8 cellular contexts compared by ENCODE assay signal in the genomic region with DNA sequence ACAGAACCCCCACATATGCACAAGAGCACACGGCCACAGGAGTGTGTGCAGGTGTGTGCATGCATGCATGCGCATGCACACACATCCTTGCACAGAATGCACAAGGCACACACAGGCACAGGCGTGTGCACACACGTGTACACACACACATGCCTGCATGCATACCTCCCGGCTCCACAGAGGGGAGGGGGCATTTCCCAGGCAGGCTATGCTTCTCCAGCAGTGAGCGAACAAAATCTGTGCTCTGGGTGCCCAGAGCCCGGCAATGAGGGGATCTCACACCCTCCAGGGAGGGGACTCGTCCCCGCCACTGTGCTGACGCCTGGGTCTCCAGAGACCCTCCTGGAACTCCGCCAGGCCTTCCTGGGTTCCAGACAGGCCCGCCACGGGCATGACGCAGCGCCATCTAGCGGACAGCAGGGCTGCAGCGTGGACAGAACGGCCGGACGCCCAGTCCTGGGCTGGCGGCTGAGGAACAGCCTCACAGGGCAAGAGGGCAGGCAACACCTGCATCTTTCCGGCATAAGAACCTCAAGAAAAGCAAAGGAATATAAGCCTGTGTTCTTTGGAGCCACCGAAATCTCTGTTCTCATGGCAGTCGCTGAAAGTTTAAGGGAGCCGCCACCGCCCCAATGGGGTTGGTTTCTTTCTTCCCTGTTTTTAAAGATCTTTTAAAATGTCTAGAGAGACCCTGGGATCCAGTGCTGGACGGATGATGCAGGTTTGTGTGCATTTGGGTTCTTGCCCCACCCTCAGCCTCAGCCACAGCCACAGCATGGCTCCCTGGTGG.
DNase-seq lines count a peak whose midpoint lies in the region; ATAC-seq, FAIRE-seq and TF ChIP-seq lines count a peak whose summit lies in the region.

No MANE protein-coding gene starts in this region.

- no peak overlapping the region for H3K27ac ChIP-seq in CD8-positive, alpha-beta memory T cell (ENCODE audit: low read depth, low read length)
- H3K27ac ChIP-seq in SJSA1 (no peak overlapping the region), ascending aorta (no peak overlapping the region)

- no peaks in the 10 kb centered on the region for H3K36me3 ChIP-seq in CD8-positive, alpha-beta memory T cell (ENCODE audit: insufficient read depth, low read length)
- no peaks in the 10 kb centered on the region for H3K36me3 ChIP-seq in SJSA1
- no peaks in the 10 kb centered on the region for H3K36me3 ChIP-seq in ascending aorta

- no peaks in the 10 kb centered on the region for H3K4me1 ChIP-seq in CD8-positive, alpha-beta memory T cell (ENCODE audit: insufficient read depth, low read length)
- H3K4me1 ChIP-seq in SJSA1 (replicated peaks) = no peaks in the 10 kb centered on the region
- H3K4me1 ChIP-seq in ascending aorta = no peaks in the 10 kb centered on the region

- H3K36me3 Mint-ChIP-seq in CD8-positive, alpha-beta memory T cell = no peaks in the 10 kb centered on the region
- no peaks in the 10 kb centered on the region for H3K36me3 Mint-ChIP-seq in immature natural killer cell

- FAIRE-seq in HTR-8/SVneo (lab: Jason Lieb, UNC) = peak; percentile 42

- intact Hi-C loops in ascending aorta (cut with DNase I) = loop anchor here (2.0 kb wide), 1 partner anchor 257 kb away; a partner anchor contains a TSS

- H3K9me3 Mint-ChIP-seq in CD8-positive, alpha-beta memory T cell = no peaks in the 10 kb centered on the region
- no peaks in the 10 kb centered on the region for H3K9me3 Mint-ChIP-seq in immature natural killer cell

- H3K27me3 Mint-ChIP-seq in CD8-positive, alpha-beta memory T cell = peaks cover 10 to 22% of the 10 kb centered on the region in 2 donors
- H3K27me3 Mint-ChIP-seq in immature natural killer cell (ENCODE audit: low read depth in 3 of 3) = peaks cover 0 to 3% (median 2%) of the 10 kb centered on the region in 3 donors

- ATAC-seq in GM19035 (IDR thresholded peaks at IDR 0.05; ENCODE audit: unreplicated experiment) (no peak), HG03045 (IDR thresholded peaks at IDR 0.05; ENCODE audit: unreplicated experiment) (no peak)

- H3K4me1 Mint-ChIP-seq in CD8-positive, alpha-beta memory T cell = no peaks in the 10 kb centered on the region
- H3K4me1 Mint-ChIP-seq in immature natural killer cell = no peaks in the 10 kb centered on the region

- H3K9me3 ChIP-seq in CD8-positive, alpha-beta memory T cell (ENCODE audit: low read length) = no peaks in the 10 kb centered on the region
- no peaks in the 10 kb centered on the region for H3K9me3 ChIP-seq in SJSA1 (replicated peaks)
- no peaks in the 10 kb centered on the region for H3K9me3 ChIP-seq in ascending aorta

- H3K27ac Mint-ChIP-seq in CD8-positive, alpha-beta memory T cell = peak overlapping the region in 1 of 8 donors; percentile 61
- H3K27ac Mint-ChIP-seq in immature natural killer cell = no peak overlapping the region

- peak; percentile 26 to 66 (median 51) for TF ChIP-seq CTCF in ascending aorta (IDR thresholded peaks at IDR 0.05)

- DNase-seq in CD8-positive, alpha-beta memory T cell = peak in 3 of 5 donors; percentile 4 to 20 (median 19)
- peak; percentile 66 for DNase-seq in HTR-8/SVneo (ENCODE audit: insufficient read length, low spot score)
- DNase-seq in SJSA1 (ENCODE audit: low read depth in 1 of 2, low spot score in 2 of 2) = peak; percentile 37 to 63
- DNase-seq in ascending aorta (ENCODE audit: low spot score in 2 of 2) = no peak
- peak; percentile 8 to 24 (median 18) for DNase-seq in immature natural killer cell
- DNase-seq in stimulated activated CD4-positive, alpha-beta T cell treated with anti-CD3 and anti-CD28 coated beads, Interleukin-2, amount 100 ng/mL, for 24 hours = peak; percentile 57 to 71

- no peak overlapping the region for H3K4me3 Mint-ChIP-seq in CD8-positive, alpha-beta memory T cell
- no peak overlapping the region for H3K4me3 Mint-ChIP-seq in immature natural killer cell

- no peak overlapping the region for H3K4me3 ChIP-seq in CD8-positive, alpha-beta memory T cell (ENCODE audit: low read length)
- H3K4me3 ChIP-seq in SJSA1 (no peak overlapping the region), ascending aorta (no peak overlapping the region)

- H3K27me3 ChIP-seq in CD8-positive, alpha-beta memory T cell (ENCODE audit: insufficient read depth, low read length, poor library complexity, severe bottlenecking) = no peaks in the 10 kb centered on the region
- H3K27me3 ChIP-seq in SJSA1 (replicated peaks) = no peaks in the 10 kb centered on the region; the same call in 1 of the 2 replicates
- H3K27me3 ChIP-seq in ascending aorta = no peaks in the 10 kb centered on the region

- CTCF ChIA-PET in CD8-positive, alpha-beta memory T cell (lab: Charles Lee) = no interaction called here

- POLR2A ChIA-PET in CD8-positive, alpha-beta memory T cell (lab: Charles Lee) = no interaction called here

Comparison
In these comparisons a context has a peak if more than half of its experiments do, and no peak if none do; other contexts are left out.
1. DNase-seq: peak in CD8-positive, alpha-beta memory T cell (3 of 5), HTR-8/SVneo (single experiment), SJSA1 (2 of 2), immature natural killer cell (3 of 3) and stimulated activated CD4-positive, alpha-beta T cell treated with anti-CD3 and anti-CD28 coated beads, Interleukin-2, amount 100 ng/mL, for 24 hours (2 of 2); none in ascending aorta (0 of 2).